Comparison of ENCODE assay signal across 8 cellular contexts in genomic region chr11:27497284-27497866, GRCh38. TPM values are rescaled to one million over a fixed set of nuclear protein-coding genes. Genes with fewer than 3 reads are reported as not detected.
DNase-seq lines count a peak whose midpoint lies in the region; ATAC-seq, FAIRE-seq and TF ChIP-seq lines count a peak whose summit lies in the region.

No MANE protein-coding gene starts in this region.

- no peak for TF ChIP-seq EP300 in ovary (IDR thresholded peaks at IDR 0.05)

- TF ChIP-seq CTCF in 22Rv1 (IDR thresholded peaks at IDR 0.05) (peak; percentile 76), GM13976 (IDR thresholded peaks at IDR 0.05; ENCODE audit: borderline replicate concordance, control extremely low read depth, extremely low read depth, insufficient read depth, missing control alignments) (peak; percentile 25), ovary (IDR thresholded peaks at IDR 0.05) (peak in 2 of 3 donors; percentile 6 to 51)

- H3K27me3 ChIP-seq in ovary, result no peaks in the 10 kb centered on the region

- no peak for TF ChIP-seq POLR2A in ovary (IDR thresholded peaks at IDR 0.05)

- DNase-seq in GM13976 (ENCODE audit: low spot score) (peak; percentile 30), NCI-H446 treated with DMSO at 0.1 percent for 48 hours (lab: John Stamatoyannopoulos, UW) (peak; percentile 23), ovary (no peak), activated gamma-delta T cell (lab: John Stamatoyannopoulos, UW) (no peak), retina (no peak)

- intact Hi-C loops in ovary (cut with DNase I), result no loop called here

- peak; percentile 81 for ATAC-seq in HG02885 (IDR thresholded peaks at IDR 0.05; ENCODE audit: poor library complexity, unreplicated experiment)

- no peak overlapping the region for H3K27ac ChIP-seq in 22Rv1
- no peak overlapping the region for H3K27ac ChIP-seq in ovary

- no peaks in the 10 kb centered on the region for H3K9me3 ChIP-seq in ovary

- H3K4me1 ChIP-seq in ovary (ENCODE audit: insufficient read depth), result no peaks in the 10 kb centered on the region

- H3K4me3 ChIP-seq in ovary, result no peak overlapping the region

- peak; percentile 82 for FAIRE-seq in endometrium (lab: Jason Lieb, UNC)

- no peaks in the 10 kb centered on the region for H3K36me3 ChIP-seq in ovary

- in situ Hi-C loops in GM13976 (cut with MboI; ENCODE audit: low sequenced_read_pairs, unreplicated experiment), result loop anchor here (10.0 to 25.0 kb wide), 2 partner anchors 313 to 735 kb away; no protein-coding TSS in a partner anchor

RNA-seq across cellular contexts. Expression of gene LIN7C, which starts 9.2 kb away (rescaled TPM):
- total RNA-seq in ovary, result 10 to 100 TPM; 28.4 to 39.0 (median 35.3) TPM
- polyA plus RNA-seq in ovary, result 10 to 100 TPM in 1 of 2 donors, 1 to 10 TPM in 1; 7.0 to 10.5 TPM

RNA-seq across cellular contexts. Expression of gene LGR4, which starts 24.8 kb away (rescaled TPM):
- total RNA-seq in ovary, result 10 to 100 TPM; 25.0 to 51.1 (median 33.4) TPM
- polyA plus RNA-seq in ovary, result 10 to 100 TPM; 15.3 to 26.8 TPM

Comparison
In these comparisons a context has a peak if more than half of its experiments do, and no peak if none do; other contexts are left out.
1. CTCF ChIP-seq: peak in every context shown above with its lines; median percentile 76 in 22Rv1; 28 in ovary; 25 in GM13976.
2. DNase-seq: peak in GM13976 (single experiment) and NCI-H446 treated with DMSO at 0.1 percent for 48 hours (single experiment); none in ovary (0 of 5), activated gamma-delta T cell (single experiment) and retina (single experiment).